Comparison of ENCODE assay signal across 16 cellular contexts in the genomic region with DNA sequence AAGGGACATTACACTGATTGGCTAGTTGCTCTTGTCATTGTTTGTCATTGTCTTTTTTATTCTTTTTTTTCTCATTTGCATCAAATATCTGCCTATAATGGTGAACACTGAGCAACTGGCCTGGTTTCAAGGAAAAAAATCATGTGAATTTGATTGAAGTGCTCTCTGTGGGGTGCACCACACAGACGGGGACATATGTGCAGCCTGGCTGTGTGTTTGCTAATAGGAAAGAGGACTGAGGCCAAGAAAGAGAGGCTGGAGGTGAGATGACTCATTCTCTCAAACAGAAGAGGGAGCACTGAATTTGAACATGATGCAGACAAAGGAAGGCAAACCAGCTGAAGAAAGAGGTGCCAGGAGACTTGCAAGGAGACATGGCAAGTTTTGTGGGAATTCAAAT.
DNase-seq lines count a peak whose midpoint lies in the region; ATAC-seq, FAIRE-seq and TF ChIP-seq lines count a peak whose summit lies in the region.
"Had no signal": no experiment of that assay in that cellular context is flagged by ENCODE, and none has a peak within 500 bp of the region (broad histone marks: within the 10 kb centered on the region; RNA-seq: fewer than 3 reads in every experiment).

No MANE protein-coding gene starts in this region.

- H3K9me3 Mint-ChIP-seq in activated CD4-positive, alpha-beta T cell treated with anti-CD3 and anti-CD28 coated beads, Interleukin-2, amount 10 ng/mL, durations not matched to agents 24 days and 14 days: no peaks in the 10 kb centered on the region

- DNase-seq in mammary epithelial cell (peak; percentile 2), pancreas (no peak), left ventricle myocardium superior (no peak), activated T-cell treated with anti-CD3 and anti-CD28 coated beads for 4 hours (no peak), trophoblast cell (no peak)
- no peak for DNase-seq in activated CD4-positive, alpha-beta T cell treated with anti-CD3 and anti-CD28 coated beads, Interleukin-2, amount 10 ng/mL, durations not matched to agents 24 days and 14 days
- DNase-seq: activated T-cell treated with anti-CD3 and anti-CD28 coated beads, Interleukin-2, amount 50 U/mL, for 72 hours; effector CD4-positive, alpha-beta T cell; NCI-H2107; T-helper 17 cell had no signal

- no peak overlapping the region for H3K27ac Mint-ChIP-seq in activated CD4-positive, alpha-beta T cell treated with anti-CD3 and anti-CD28 coated beads, Interleukin-2, amount 10 ng/mL, durations not matched to agents 24 days and 14 days
- H3K27ac Mint-ChIP-seq: activated T-cell treated with anti-CD3 and anti-CD28 coated beads, Interleukin-2, amount 50 U/mL, for 72 hours; T-helper 17 cell had no signal

- peak; percentile 30 for ATAC-seq in GM19463 (IDR thresholded peaks at IDR 0.05; ENCODE audit: unreplicated experiment)
- ATAC-seq in HG03175 (IDR thresholded peaks at IDR 0.05; ENCODE audit: unreplicated experiment): peak; percentile 25
- ATAC-seq in pancreas: peak in 3 of 4 donors; percentile 48 to 72 (median 65)
- no peak for ATAC-seq in left ventricle myocardium superior
- ATAC-seq: activated T-cell treated with anti-CD3 and anti-CD28 coated beads, Interleukin-2, amount 50 U/mL, for 72 hours; T-helper 17 cell had no signal

- H4K12ac ChIP-seq in trophoblast cell (ENCODE audit: low read depth, low read length): no peak overlapping the region

- dilution Hi-C loops in mammary epithelial cell (cut with HindIII; ENCODE audit: low sequenced_read_pairs): no loop called here

- no peak overlapping the region for H3K14ac ChIP-seq in trophoblast cell (ENCODE audit: low read length)

- H3K4me2 ChIP-seq in mammary epithelial cell (ENCODE audit: insufficient read depth, low read depth, low read length) (no peak overlapping the region), trophoblast cell (ENCODE audit: low read length) (no peak overlapping the region)

- no peak overlapping the region for H2AK5ac ChIP-seq in trophoblast cell (ENCODE audit: low read length)

- H2AFZ ChIP-seq in mammary epithelial cell (ENCODE audit: low read depth, low read length) (no peak overlapping the region), trophoblast cell (ENCODE audit: insufficient read depth, low read length, poor library complexity) (no peak overlapping the region)

- H3K4ac ChIP-seq in trophoblast cell (ENCODE audit: low read depth, low read length): no peak overlapping the region

- H2BK5ac ChIP-seq in trophoblast cell (ENCODE audit: low read depth, low read length, poor library complexity): no peak overlapping the region

- H3K23ac ChIP-seq in trophoblast cell (ENCODE audit: low read length): no peak overlapping the region

- H3K36me3 ChIP-seq in mammary epithelial cell (ENCODE audit: insufficient read depth, low read length): no peaks in the 10 kb centered on the region
- no peaks in the 10 kb centered on the region for H3K36me3 ChIP-seq in pancreas
- no peaks in the 10 kb centered on the region for H3K36me3 ChIP-seq in trophoblast cell (ENCODE audit: control insufficient read depth in 1 of 2, insufficient read depth in 2 of 2, low read length in 2 of 2)
- H3K36me3 ChIP-seq: right atrium auricular region had no signal

- H4K8ac ChIP-seq in trophoblast cell (ENCODE audit: low read depth, low read length): no peak overlapping the region

- H2BK120ac ChIP-seq in trophoblast cell (ENCODE audit: insufficient read depth, low read length, poor library complexity): no peak overlapping the region

- H3K9me3 ChIP-seq in mammary epithelial cell (replicated peaks; ENCODE audit: insufficient read depth, low read length) (no peaks in the 10 kb centered on the region), pancreas (no peaks in the 10 kb centered on the region), trophoblast cell (ENCODE audit: insufficient read depth, low read depth, low read length) (no peaks in the 10 kb centered on the region)
- H3K9me3 ChIP-seq: right atrium auricular region had no signal

- H3K4me1 ChIP-seq in mammary epithelial cell (ENCODE audit: insufficient read depth, low read length) (no peaks in the 10 kb centered on the region), pancreas (no peaks in the 10 kb centered on the region), trophoblast cell (ENCODE audit: control insufficient read depth in 1 of 2, insufficient read depth in 2 of 2, low read length in 2 of 2) (no peaks in the 10 kb centered on the region)
- H3K4me1 ChIP-seq: right atrium auricular region had no signal

- TF ChIP-seq CTCF in mammary epithelial cell (conservative IDR thresholded peaks at IDR 0.05 in 1 of 2, IDR thresholded peaks at IDR 0.05 in 1 of 2; ENCODE audit: extremely low read depth in 1 of 2, insufficient read depth in 1 of 2, low read depth in 1 of 2, low read length in 2 of 2) (no peak), pancreas (IDR thresholded peaks at IDR 0.05) (no peak)

- H3K27ac ChIP-seq in mammary epithelial cell (ENCODE audit: insufficient read depth, low read depth, low read length) (no peak overlapping the region), pancreas (no peak overlapping the region), trophoblast cell (ENCODE audit: low read depth, low read length) (no peak overlapping the region)
- H3K27ac ChIP-seq: HL-60, right atrium auricular region had no signal

- no peak overlapping the region for H2BK12ac ChIP-seq in trophoblast cell (ENCODE audit: low read length)

- H4K91ac ChIP-seq in trophoblast cell (ENCODE audit: low read depth, low read length): no peak overlapping the region

- no peaks in the 10 kb centered on the region for H3K27me3 Mint-ChIP-seq in activated CD4-positive, alpha-beta T cell treated with anti-CD3 and anti-CD28 coated beads, Interleukin-2, amount 10 ng/mL, durations not matched to agents 24 days and 14 days
- H3K27me3 Mint-ChIP-seq: T-helper 17 cell had no signal

- H3K36me3 Mint-ChIP-seq in activated CD4-positive, alpha-beta T cell treated with anti-CD3 and anti-CD28 coated beads, Interleukin-2, amount 10 ng/mL, durations not matched to agents 24 days and 14 days (ENCODE audit: low read depth): no peaks in the 10 kb centered on the region

- BruUV-seq in mammary epithelial cell (replicated peaks; lab: Mats Ljungman, UMichigan): no TSS peak

- no peak overlapping the region for H3K4me3 ChIP-seq in mammary epithelial cell (replicated peaks in 1 of 3; ENCODE audit: insufficient read depth in 1 of 3, low read depth in 2 of 3, low read length in 3 of 3)
- H3K4me3 ChIP-seq in pancreas: no peak overlapping the region
- no peak overlapping the region for H3K4me3 ChIP-seq in trophoblast cell (ENCODE audit: low read depth, low read length)
- H3K4me3 ChIP-seq: right atrium auricular region had no signal

- no peak for FAIRE-seq in pancreas (lab: Jason Lieb, UNC)
- FAIRE-seq: G401.6, keratinocyte had no signal

- no peaks in the 10 kb centered on the region for H3K4me1 Mint-ChIP-seq in activated CD4-positive, alpha-beta T cell treated with anti-CD3 and anti-CD28 coated beads, Interleukin-2, amount 10 ng/mL, durations not matched to agents 24 days and 14 days
- H3K4me1 Mint-ChIP-seq: T-helper 17 cell had no signal

- H3K4me3 Mint-ChIP-seq in activated CD4-positive, alpha-beta T cell treated with anti-CD3 and anti-CD28 coated beads, Interleukin-2, amount 10 ng/mL, durations not matched to agents 24 days and 14 days: no peak overlapping the region
- H3K4me3 Mint-ChIP-seq: activated T-cell treated with anti-CD3 and anti-CD28 coated beads, Interleukin-2, amount 50 U/mL, for 72 hours; T-helper 17 cell had no signal

- H3K9ac ChIP-seq in mammary epithelial cell (ENCODE audit: insufficient read depth, low read length) (no peak overlapping the region), trophoblast cell (ENCODE audit: low read length) (no peak overlapping the region)

- 0% methylated on average over 1 of the region's 1 CpG for WGBS in mammary epithelial cell (ENCODE audit: low coverage, missing lambda C conversion rate)
- 22 to 42% methylated on average over 1 of the region's 1 CpG for WGBS in pancreas, 2 donors
- WGBS in trophoblast cell (ENCODE audit: extremely low coverage, insufficient coverage, insufficient read length): no CpG with 5 or more reads among the region's 1 CpG

- H3K27me3 ChIP-seq in mammary epithelial cell (ENCODE audit: insufficient read depth, low read length) (no peaks in the 10 kb centered on the region), pancreas (no peaks in the 10 kb centered on the region), trophoblast cell (ENCODE audit: insufficient read depth, low read length) (no peaks in the 10 kb centered on the region)
- H3K27me3 ChIP-seq: right atrium auricular region had no signal

- in situ Hi-C loops in mammary epithelial cell (cut with MboI; ENCODE audit: low sequenced_read_pairs in 2 of 2): no loop called here

- CTCF ChIA-PET in mammary epithelial cell (lab: Charles Lee; ENCODE audit: low non-redundant PET): no interaction called here

- H3K18ac ChIP-seq in trophoblast cell (ENCODE audit: low read length): no peak overlapping the region

- H4K20me1 ChIP-seq in mammary epithelial cell (ENCODE audit: insufficient read depth, low read length): no peaks in the 10 kb centered on the region

- H3K79me1 ChIP-seq in trophoblast cell (ENCODE audit: low read length): no peaks in the 10 kb centered on the region

- H3K79me2 ChIP-seq in mammary epithelial cell (ENCODE audit: insufficient read depth, low read length): no peaks in the 10 kb centered on the region
- H3K79me2 ChIP-seq in trophoblast cell (ENCODE audit: control insufficient read depth, insufficient read depth, low read length, poor library complexity): no peaks in the 10 kb centered on the region

- intact Hi-C loops in mammary epithelial cell (cut with micrococcal nuclease) (no loop called here), pancreas (cut with DNase I) (no loop called here), left ventricle myocardium superior (cut with micrococcal nuclease) (no loop called here)
- intact Hi-C loops in activated CD4-positive, alpha-beta T cell treated with anti-CD3 and anti-CD28 coated beads, Interleukin-2, amount 10 ng/mL, durations not matched to agents 24 days and 14 days (cut with micrococcal nuclease): no loop called here
